Comparison of ENCODE assay signal across 28 cellular contexts in the genomic region with DNA sequence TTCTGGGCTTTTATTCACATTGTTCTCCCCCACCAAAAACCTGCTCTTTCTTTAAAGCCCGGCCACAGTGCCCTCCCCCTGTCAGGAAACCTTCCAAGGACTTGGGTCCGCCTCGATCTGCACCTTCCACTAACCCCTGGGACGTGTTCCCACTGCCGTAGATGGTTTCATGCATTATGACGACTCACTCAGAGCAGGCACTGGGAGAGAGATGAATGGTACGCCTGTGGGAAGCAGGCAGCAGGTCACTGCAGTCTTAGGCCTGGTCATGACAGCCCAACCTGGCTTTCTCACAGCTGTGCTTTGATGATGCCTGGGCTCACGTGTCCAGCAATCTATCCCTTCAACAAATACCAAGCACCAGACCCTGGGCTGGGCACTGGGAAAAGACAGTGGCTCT.
"Had no signal": no experiment of that assay in that cellular context is flagged by ENCODE, and none has a peak within 500 bp of the region (broad histone marks: within the 10 kb centered on the region; RNA-seq: fewer than 3 reads in every experiment).

No MANE protein-coding gene starts in this region.

- DNase-seq: cortex of kidney; dorsolateral prefrontal cortex; effector CD8-positive, alpha-beta T cell; foreskin fibroblast; glutamatergic neuron; left lung; lower lobe of right lung; natural killer cell; occipital lobe; psoas muscle; retina; spleen; stimulated activated CD4-positive, alpha-beta T cell treated with anti-CD3 and anti-CD28 coated beads, Interleukin-15, amount 100 ng/mL, for 24 hours; stimulated activated CD4-positive, alpha-beta T cell treated with anti-CD3 and anti-CD28 coated beads, Interleukin-1b, Interleukin-23, amount 100 ng/mL, for 48 hours; stimulated activated CD4-positive, alpha-beta T cell treated with anti-CD3 and anti-CD28 coated beads, Interleukin-4, amount 100 ng/mL, for 24 hours; tibial artery; upper lobe of right lung had no signal

- H3K27ac ChIP-seq: dorsolateral prefrontal cortex, gastroesophageal sphincter, left lung, lower lobe of right lung, psoas muscle, spleen, tibial artery, upper lobe of right lung, vagina had no signal

- H3K9me3 Mint-ChIP-seq: natural killer cell; stimulated activated naive CD8-positive, alpha-beta T cell treated with anti-CD3 and anti-CD28 coated beads, Interleukin-15, Interleukin-2, amounts not matched to agents 100 ng/mL and 50 ng/mL, for 24 hours had no signal

- ATAC-seq: esophagus mucosa; gastroesophageal sphincter; left lung; lower lobe of right lung; natural killer cell; psoas muscle; sciatic nerve; stimulated activated memory B cell treated with anti-CD40 and anti-IgM and Interleukin-4, amounts not matched to agents 10 μg/mL and 1 μg/mL and 100 μg/mL, for 72 hours; upper lobe of right lung had no signal

- FAIRE-seq: endometrium, keratinocyte had no signal

- H3K4me1 Mint-ChIP-seq: memory B cell had no signal

- H3K9me3 ChIP-seq: left lung, lower lobe of right lung, psoas muscle, upper lobe of right lung, vagina had no signal

- H3K4me3 Mint-ChIP-seq: memory B cell; mesothelial cell of epicardium; natural killer cell; neural crest cell; stimulated activated memory B cell treated with anti-CD40 and anti-IgM and Interleukin-4, amounts not matched to agents 10 μg/mL and 1 μg/mL and 100 μg/mL, for 72 hours; stimulated activated naive CD8-positive, alpha-beta T cell treated with anti-CD3 and anti-CD28 coated beads, Interleukin-15, Interleukin-2, amounts not matched to agents 100 ng/mL and 50 ng/mL, for 24 hours had no signal

- H3K36me3 Mint-ChIP-seq: natural killer cell had no signal

- H3K27me3 ChIP-seq: vagina had no signal

- H3K4me3 ChIP-seq: dorsolateral prefrontal cortex, gastroesophageal sphincter, left lung, lower lobe of right lung, psoas muscle, spleen, tibial artery, upper lobe of right lung, vagina had no signal
